In the genomic region with DNA sequence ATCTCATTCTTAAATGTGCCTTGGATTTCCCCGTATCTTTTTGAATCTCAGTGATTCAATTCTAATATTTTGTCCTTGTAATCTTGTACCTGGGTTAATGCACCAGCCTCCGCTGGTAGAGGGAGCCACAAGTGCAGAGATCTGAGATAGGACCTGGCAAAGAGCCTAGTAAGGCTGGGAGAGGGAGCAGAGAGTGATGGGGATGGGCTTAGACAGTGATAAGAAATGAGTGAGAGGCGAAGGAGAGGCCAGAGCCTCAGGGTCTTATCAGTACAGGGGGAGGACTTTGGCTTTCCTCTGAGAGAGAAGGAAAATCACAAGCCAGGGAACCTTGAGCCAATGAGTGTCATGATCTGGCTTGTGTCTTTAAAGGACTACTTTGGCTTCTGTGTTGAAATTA, we compare ENCODE assay signal across 1 cellular context.
TF ChIP-seq lines count a peak whose summit lies in the region.

No MANE protein-coding gene starts in this region.

TF ChIP-seq in K562, 482 proteins besides CTCF, POLR2A, EP300 and RAD21 (continued from another document):
- TF ChIP-seq MECOM (CRISPR knock-in tag; IDR thresholded peaks at IDR 0.05) (peak; percentile 86), ZC3H4 (CRISPR knock-in tag; IDR thresholded peaks at IDR 0.05; ENCODE audit: borderline replicate concordance) (no peak), DEAF1 (CRISPR knock-in tag; IDR thresholded peaks at IDR 0.05) (peak; percentile 58), RCOR1 (IDR thresholded peaks at IDR 0.05; ENCODE audit: borderline replicate concordance in 1 of 2, low read depth in 2 of 2, low read length in 2 of 2) (peak in 1 of 2 experiments; percentile 84; a peak in 2 of 4 replicates), FOS (IDR thresholded peaks at IDR 0.05; ENCODE audit: extremely low read depth, insufficient read length) (no peak), ZNF121 (CRISPR knock-in tag; conservative IDR thresholded peaks at IDR 0.05) (no peak), ARID3A (IDR thresholded peaks at IDR 0.05; ENCODE audit: borderline replicate concordance, low read depth, low read length) (no peak), ZNF316 (IDR thresholded peaks at IDR 0.05) (no peak), KLF10 (CRISPR knock-in tag; IDR thresholded peaks at IDR 0.05) (no peak), PTRF (tag; IDR thresholded peaks at IDR 0.05) (no peak), MEF2A (IDR thresholded peaks at IDR 0.05; ENCODE audit: control insufficient read depth, low read depth, low read length) (no peak), ELF4 (CRISPR knock-in tag; IDR thresholded peaks at IDR 0.05) (peak; percentile 16; the same call in 1 of the 2 replicates), PBX2 (CRISPR knock-in tag; IDR thresholded peaks at IDR 0.05; ENCODE audit: low read depth) (no peak), PBX2 (tag; conservative IDR thresholded peaks at IDR 0.05; ENCODE audit: low read depth) (peak; percentile 79), ZKSCAN1 (IDR thresholded peaks at IDR 0.05; ENCODE audit: low read depth, low read length) (no peak), SMAD1 (IDR thresholded peaks at IDR 0.05; ENCODE audit: low read depth, low read length, partially characterized antibody) (peak; percentile 22), NFIX (CRISPR knock-in tag; IDR thresholded peaks at IDR 0.05; ENCODE audit: low read depth) (peak; percentile 32; the same call in 1 of the 2 replicates), CTBP1 (IDR thresholded peaks at IDR 0.05; ENCODE audit: borderline replicate concordance) (peak; percentile 61; the same call in 1 of the 2 replicates), ZNF609 (CRISPR knock-in tag; IDR thresholded peaks at IDR 0.05; ENCODE audit: borderline replicate concordance) (no peak), NCOR1 (IDR thresholded peaks at IDR 0.05) (no peak), TCF15 (CRISPR knock-in tag; IDR thresholded peaks at IDR 0.05) (no peak), NFIC (IDR thresholded peaks at IDR 0.05) (peak; percentile 91), MEIS2 (IDR thresholded peaks at IDR 0.05; ENCODE audit: partially characterized antibody) (peak; percentile 14), RNF2 (IDR thresholded peaks at IDR 0.05) (no peak), DMBX1 (CRISPR knock-in tag; IDR thresholded peaks at IDR 0.05; ENCODE audit: borderline replicate concordance) (no peak)
- TF ChIP-seq, protein P1, sequence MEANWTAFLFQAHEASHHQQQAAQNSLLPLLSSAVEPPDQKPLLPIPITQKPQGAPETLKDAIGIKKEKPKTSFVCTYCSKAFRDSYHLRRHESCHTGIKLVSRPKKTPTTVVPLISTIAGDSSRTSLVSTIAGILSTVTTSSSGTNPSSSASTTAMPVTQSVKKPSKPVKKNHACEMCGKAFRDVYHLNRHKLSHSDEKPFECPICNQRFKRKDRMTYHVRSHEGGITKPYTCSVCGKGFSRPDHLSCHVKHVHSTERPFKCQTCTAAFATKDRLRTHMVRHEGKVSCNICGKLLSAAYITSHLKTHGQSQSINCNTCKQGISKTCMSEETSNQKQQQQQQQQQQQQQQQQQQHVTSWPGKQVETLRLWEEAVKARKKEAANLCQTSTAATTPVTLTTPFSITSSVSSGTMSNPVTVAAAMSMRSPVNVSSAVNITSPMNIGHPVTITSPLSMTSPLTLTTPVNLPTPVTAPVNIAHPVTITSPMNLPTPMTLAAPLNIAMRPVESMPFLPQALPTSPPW (CRISPR knock-in tag; IDR thresholded peaks at IDR 0.05): peak; percentile 52; the same call in 1 of the 2 replicates
- TF ChIP-seq, protein P2, sequence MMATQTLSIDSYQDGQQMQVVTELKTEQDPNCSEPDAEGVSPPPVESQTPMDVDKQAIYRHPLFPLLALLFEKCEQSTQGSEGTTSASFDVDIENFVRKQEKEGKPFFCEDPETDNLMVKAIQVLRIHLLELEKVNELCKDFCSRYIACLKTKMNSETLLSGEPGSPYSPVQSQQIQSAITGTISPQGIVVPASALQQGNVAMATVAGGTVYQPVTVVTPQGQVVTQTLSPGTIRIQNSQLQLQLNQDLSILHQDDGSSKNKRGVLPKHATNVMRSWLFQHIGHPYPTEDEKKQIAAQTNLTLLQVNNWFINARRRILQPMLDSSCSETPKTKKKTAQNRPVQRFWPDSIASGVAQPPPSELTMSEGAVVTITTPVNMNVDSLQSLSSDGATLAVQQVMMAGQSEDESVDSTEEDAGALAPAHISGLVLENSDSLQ (IDR thresholded peaks at IDR 0.05): peak; percentile 68
- TF ChIP-seq, protein P3, sequence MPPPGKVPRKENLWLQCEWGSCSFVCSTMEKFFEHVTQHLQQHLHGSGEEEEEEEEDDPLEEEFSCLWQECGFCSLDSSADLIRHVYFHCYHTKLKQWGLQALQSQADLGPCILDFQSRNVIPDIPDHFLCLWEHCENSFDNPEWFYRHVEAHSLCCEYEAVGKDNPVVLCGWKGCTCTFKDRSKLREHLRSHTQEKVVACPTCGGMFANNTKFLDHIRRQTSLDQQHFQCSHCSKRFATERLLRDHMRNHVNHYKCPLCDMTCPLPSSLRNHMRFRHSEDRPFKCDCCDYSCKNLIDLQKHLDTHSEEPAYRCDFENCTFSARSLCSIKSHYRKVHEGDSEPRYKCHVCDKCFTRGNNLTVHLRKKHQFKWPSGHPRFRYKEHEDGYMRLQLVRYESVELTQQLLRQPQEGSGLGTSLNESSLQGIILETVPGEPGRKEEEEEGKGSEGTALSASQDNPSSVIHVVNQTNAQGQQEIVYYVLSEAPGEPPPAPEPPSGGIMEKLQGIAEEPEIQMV (tag; conservative IDR thresholded peaks at IDR 0.05; ENCODE audit: low read depth): no peak
TF ChIP-seq in K562: peak in this region for 12.
